Comparison of ENCODE assay signal across 25 cellular contexts in genomic region chr5:155834271-155834975, GRCh38.
"Had no signal": no experiment of that assay in that cellular context is flagged by ENCODE, and none has a peak within 500 bp of the region (broad histone marks: within the 10 kb centered on the region; RNA-seq: fewer than 3 reads in every experiment).

No MANE protein-coding gene starts in this region.

- ATAC-seq: activated CD4-positive, alpha-beta T cell treated with anti-CD3 and anti-CD28 coated beads for 36 hours; activated CD8-positive, alpha-beta memory T cell treated with anti-CD3 and anti-CD28 coated beads, Interleukin-2, amount 10 ng/mL, durations not matched to agents 7 days and 5 days; activated CD8-positive, alpha-beta T cell treated with anti-CD3 and anti-CD28 coated beads, Interleukin-2, amount 10 ng/mL, durations not matched to agents 7 days and 5 days; activated T-helper 17 cell treated with anti-CD3 and anti-CD28 coated beads, Interleukin-2, amount 50 U/mL, for 72 hours; gastroesophageal sphincter had no signal

- H3K36me3 Mint-ChIP-seq: activated CD4-positive, alpha-beta memory T cell treated with anti-CD3 and anti-CD28 coated beads for 36 hours; activated CD8-positive, alpha-beta memory T cell treated with anti-CD3 and anti-CD28 coated beads, Interleukin-2, amount 10 ng/mL, durations not matched to agents 7 days and 5 days; activated naive CD8-positive, alpha-beta T cell had no signal

- DNase-seq: activated CD4-positive, alpha-beta memory T cell treated with anti-CD3 and anti-CD28 coated beads for 36 hours; activated CD4-positive, alpha-beta T cell treated with anti-CD3 and anti-CD28 coated beads for 36 hours; activated CD4-positive, alpha-beta T cell treated with anti-CD3 and anti-CD28 coated beads, Interleukin-2, amount 10 ng/mL, durations not matched to agents 24 days and 14 days; activated CD4-positive, CD25-positive, alpha-beta regulatory T cell; activated CD4-positive, CD25-positive, alpha-beta regulatory T cell treated with anti-CD3 and anti-CD28 coated beads, Interleukin-2, amount 50 U/mL, for 72 hours; activated CD8-positive, alpha-beta memory T cell treated with anti-CD3 and anti-CD28 coated beads, Interleukin-2, amount 10 ng/mL, durations not matched to agents 7 days and 5 days; activated CD8-positive, alpha-beta memory T cell treated with anti-CD3 and anti-CD28 coated beads, Interleukin-2, amount 50 U/mL, for 4 hours; activated CD8-positive, alpha-beta T cell treated with anti-CD3 and anti-CD28 coated beads, Interleukin-2, amount 10 ng/mL, durations not matched to agents 7 days and 5 days; activated effector memory CD4-positive, alpha-beta T cell treated with Interleukin-2 at 50 U/mL for 16 hours; activated gamma-delta T cell treated with Interleukin-2 at 50 U/mL for 16 hours; activated naive CD4-positive, alpha-beta T cell treated with anti-CD3 and anti-CD28 coated beads, Interleukin-2, amount 50 U/mL, for 16 hours; activated naive CD4-positive, alpha-beta T cell treated with Interleukin-2 at 50 U/mL for 16 hours; activated T-cell treated with anti-CD3 and anti-CD28 coated beads, Interleukin-2, amount 50 U/mL, for 1 hour; amniotic stem cell; anterior cingulate cortex; brain microvascular endothelial cell; cortex of kidney; dermis blood vessel endothelial cell; effector CD4-positive, alpha-beta T cell; esophagus squamous epithelium; foreskin melanocyte had no signal

- H3K27me3 Mint-ChIP-seq: activated CD4-positive, alpha-beta T cell treated with anti-CD3 and anti-CD28 coated beads, Interleukin-2, amount 10 ng/mL, durations not matched to agents 24 days and 14 days; activated CD8-positive, alpha-beta memory T cell treated with anti-CD3 and anti-CD28 coated beads, Interleukin-2, amount 10 ng/mL, durations not matched to agents 7 days and 5 days; activated T-helper 17 cell treated with anti-CD3 and anti-CD28 coated beads, Interleukin-2, amount 50 U/mL, for 72 hours had no signal

- H3K9me3 Mint-ChIP-seq: activated CD4-positive, alpha-beta memory T cell treated with anti-CD3 and anti-CD28 coated beads for 36 hours; activated CD4-positive, alpha-beta T cell treated with anti-CD3 and anti-CD28 coated beads, Interleukin-2, amount 10 ng/mL, durations not matched to agents 24 days and 14 days; activated T-helper 17 cell treated with anti-CD3 and anti-CD28 coated beads, Interleukin-2, amount 50 U/mL, for 72 hours had no signal

- H3K27ac ChIP-seq: brain microvascular endothelial cell, epithelial cell of prostate, esophagus squamous epithelium, gastroesophageal sphincter had no signal

- H3K4me1 ChIP-seq: esophagus squamous epithelium, gastroesophageal sphincter had no signal

- H3K9me3 ChIP-seq: esophagus squamous epithelium, gastroesophageal sphincter had no signal

- H3K4me1 Mint-ChIP-seq: activated CD4-positive, alpha-beta T cell treated with anti-CD3 and anti-CD28 coated beads for 36 hours; activated CD4-positive, alpha-beta T cell treated with anti-CD3 and anti-CD28 coated beads, Interleukin-2, amount 10 ng/mL, durations not matched to agents 24 days and 14 days; activated CD8-positive, alpha-beta memory T cell treated with anti-CD3 and anti-CD28 coated beads, Interleukin-2, amount 10 ng/mL, durations not matched to agents 7 days and 5 days; activated T-helper 17 cell treated with anti-CD3 and anti-CD28 coated beads, Interleukin-2, amount 50 U/mL, for 72 hours had no signal

- H3K4me3 ChIP-seq: esophagus squamous epithelium, gastroesophageal sphincter had no signal

- H3K27me3 ChIP-seq: brain microvascular endothelial cell, esophagus squamous epithelium, gastroesophageal sphincter had no signal

- H3K27ac Mint-ChIP-seq: activated CD4-positive, alpha-beta memory T cell treated with anti-CD3 and anti-CD28 coated beads for 36 hours; activated CD4-positive, alpha-beta T cell treated with anti-CD3 and anti-CD28 coated beads for 36 hours; activated CD4-positive, alpha-beta T cell treated with anti-CD3 and anti-CD28 coated beads, Interleukin-2, amount 10 ng/mL, durations not matched to agents 24 days and 14 days; activated CD8-positive, alpha-beta memory T cell treated with anti-CD3 and anti-CD28 coated beads, Interleukin-2, amount 10 ng/mL, durations not matched to agents 7 days and 5 days; activated CD8-positive, alpha-beta T cell treated with anti-CD3 and anti-CD28 coated beads, Interleukin-2, amount 10 ng/mL, durations not matched to agents 7 days and 5 days; activated naive CD8-positive, alpha-beta T cell; activated T-helper 17 cell treated with anti-CD3 and anti-CD28 coated beads, Interleukin-2, amount 50 U/mL, for 72 hours had no signal

- H3K36me3 ChIP-seq: brain microvascular endothelial cell, esophagus squamous epithelium, gastroesophageal sphincter had no signal

- H3K4me3 Mint-ChIP-seq: activated CD4-positive, alpha-beta memory T cell treated with anti-CD3 and anti-CD28 coated beads for 36 hours; activated CD4-positive, alpha-beta T cell treated with anti-CD3 and anti-CD28 coated beads for 36 hours; activated CD4-positive, alpha-beta T cell treated with anti-CD3 and anti-CD28 coated beads, Interleukin-2, amount 10 ng/mL, durations not matched to agents 24 days and 14 days; activated CD8-positive, alpha-beta memory T cell treated with anti-CD3 and anti-CD28 coated beads, Interleukin-2, amount 10 ng/mL, durations not matched to agents 7 days and 5 days; activated CD8-positive, alpha-beta T cell treated with anti-CD3 and anti-CD28 coated beads, Interleukin-2, amount 10 ng/mL, durations not matched to agents 7 days and 5 days; activated naive CD8-positive, alpha-beta T cell; activated T-helper 17 cell treated with anti-CD3 and anti-CD28 coated beads, Interleukin-2, amount 50 U/mL, for 72 hours had no signal
